ENCODE assay signal across 20 cellular contexts in the genomic region with DNA sequence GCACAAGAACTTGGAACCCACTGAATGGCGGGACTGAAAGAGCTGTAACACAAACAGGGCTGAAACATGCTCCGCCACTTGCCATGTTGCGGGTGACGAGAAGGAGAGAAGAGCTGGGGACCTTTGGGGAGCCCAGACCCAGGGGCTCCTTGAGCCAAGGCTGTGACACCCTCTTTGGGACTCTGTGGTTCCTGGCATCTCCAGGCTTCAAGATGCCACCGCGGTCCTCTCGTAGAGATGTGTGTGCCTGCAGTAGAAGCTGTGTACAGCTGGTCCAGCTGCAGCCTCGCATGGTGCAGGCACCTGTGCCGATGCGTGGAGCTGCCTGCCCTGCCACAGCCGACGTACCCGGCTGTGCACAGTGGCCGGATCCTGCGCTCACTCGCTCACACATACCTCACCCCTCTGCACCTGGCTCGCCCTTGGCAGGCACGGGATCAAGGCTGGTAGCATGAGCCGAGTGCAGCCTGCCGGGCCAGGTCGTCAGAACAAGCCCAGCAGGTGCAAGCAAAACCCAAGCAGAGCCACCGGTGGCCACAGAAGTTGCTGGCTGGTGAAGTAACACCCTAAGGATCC.
A peak's percentile ranks its signal among the peaks of the same experiment; 100 is the strongest.
DNase-seq lines count a peak whose midpoint lies in the region; ATAC-seq, FAIRE-seq and TF ChIP-seq lines count a peak whose summit lies in the region.
"Had no signal": no experiment of that assay in that cellular context is flagged by ENCODE, and none has a peak within 500 bp of the region (broad histone marks: within the 10 kb centered on the region; RNA-seq: fewer than 3 reads in every experiment).

No MANE protein-coding gene starts in this region.

- H3K4me3 ChIP-seq in kidney (ENCODE audit: low read length in 2 of 2), result no peak overlapping the region
- no peak overlapping the region for H3K4me3 ChIP-seq in adrenal gland
- H3K4me3 ChIP-seq: GM23338 had no signal

- no peaks in the 10 kb centered on the region for H3K36me3 ChIP-seq in kidney (ENCODE audit: control insufficient read depth in 1 of 2, insufficient read depth in 2 of 2, low read length in 2 of 2)
- H3K36me3 ChIP-seq in adrenal gland (replicated peaks in 1 of 2), result no peaks in the 10 kb centered on the region

- peaks cover 0 to 7% of the 10 kb centered on the region in 2 donors for H3K9me3 Mint-ChIP-seq in stimulated activated naive CD8-positive, alpha-beta T cell treated with anti-CD3 and anti-CD28 coated beads, Interleukin-15, amount 100 ng/mL, for 72 hours
- H3K9me3 Mint-ChIP-seq in stimulated activated effector memory CD8-positive, alpha-beta T cell treated with anti-CD3 and anti-CD28 coated beads, Interleukin-12 subunit alpha, Interleukin-12 subunit beta, amount 100 ng/mL, for 72 hours, result peaks cover 7% of the 10 kb centered on the region
- H3K9me3 Mint-ChIP-seq: GM23338, HFFc6, IgD-negative memory B cell had no signal

- no peaks in the 10 kb centered on the region for H3K27me3 Mint-ChIP-seq in stimulated activated naive CD8-positive, alpha-beta T cell treated with anti-CD3 and anti-CD28 coated beads, Interleukin-15, amount 100 ng/mL, for 72 hours
- H3K27me3 Mint-ChIP-seq: B cell; CD4-positive, CD25-positive, alpha-beta regulatory T cell; CD8-positive, alpha-beta memory T cell; IgD-negative memory B cell had no signal

- TF ChIP-seq POLR2A in H54 (IDR thresholded peaks at IDR 0.05; ENCODE audit: low read depth, low read length) (no peak), adrenal gland (IDR thresholded peaks at IDR 0.05) (no peak)

- H3K9ac ChIP-seq in kidney (ENCODE audit: low read length in 2 of 2), result no peak overlapping the region

- intact Hi-C loops in kidney (cut with DNase I), result no loop called here
- intact Hi-C loops in adrenal gland (cut with DNase I), result no loop called here

- WGBS in adrenal gland, 4 donors, result 87 to 97% (median 91%) methylated on average over 7 to 22 of the region's 22 CpGs

- no peaks in the 10 kb centered on the region for H3K4me1 Mint-ChIP-seq in stimulated activated naive CD8-positive, alpha-beta T cell treated with anti-CD3 and anti-CD28 coated beads, Interleukin-15, amount 100 ng/mL, for 72 hours
- no peaks in the 10 kb centered on the region for H3K4me1 Mint-ChIP-seq in stimulated activated effector memory CD8-positive, alpha-beta T cell treated with anti-CD3 and anti-CD28 coated beads, Interleukin-12 subunit alpha, Interleukin-12 subunit beta, amount 100 ng/mL, for 72 hours
- H3K4me1 Mint-ChIP-seq: B cell; CD4-positive, CD25-positive, alpha-beta regulatory T cell; CD8-positive, alpha-beta memory T cell; GM23338; IgD-negative memory B cell had no signal

- no peaks in the 10 kb centered on the region for H3K27me3 ChIP-seq in adrenal gland

- FAIRE-seq in kidney (lab: Jason Lieb, UNC) (no peak), H54 (lab: Jason Lieb, UNC) (no peak)
- FAIRE-seq: HepG2 had no signal

- no peak for DNase-seq in stimulated activated naive CD8-positive, alpha-beta T cell treated with anti-CD3 and anti-CD28 coated beads, Interleukin-15, amount 100 ng/mL, for 72 hours
- DNase-seq in stimulated activated naive CD8-positive, alpha-beta T cell treated with anti-CD3 and anti-CD28 coated beads, Interleukin-15, Interleukin-2, amounts not matched to agents 100 U/mL and 50 U/mL, for 24 hours, result no peak
- DNase-seq in kidney, result peak; percentile 59
- no peak for DNase-seq in stimulated activated effector memory CD8-positive, alpha-beta T cell treated with anti-CD3 and anti-CD28 coated beads, Interleukin-12 subunit alpha, Interleukin-12 subunit beta, amount 100 ng/mL, for 72 hours (ENCODE audit: low spot score in 2 of 2)
- no peak for DNase-seq in H54 (ENCODE audit: insufficient read length, low spot score)
- no peak for DNase-seq in left lobe of liver (ENCODE audit: low spot score)
- DNase-seq in adrenal gland, result no peak
- DNase-seq: C1 segment of cervical spinal cord; CD4-positive, CD25-positive, alpha-beta regulatory T cell; CD8-positive, alpha-beta memory T cell; COR-L47; DMS79 treated with DMSO at 0.1 percent for 48 hours; GF-D8; H7; HFFc6 had no signal

- TF ChIP-seq CTCF in kidney (IDR thresholded peaks at IDR 0.05; ENCODE audit: borderline replicate concordance, extremely low read depth, insufficient read depth) (no peak), adrenal gland (IDR thresholded peaks at IDR 0.05) (no peak)

- H3K27ac ChIP-seq in kidney (ENCODE audit: low read depth in 2 of 2, low read length in 2 of 2) (no peak overlapping the region), adrenal gland (no peak overlapping the region)

- H3K36me3 Mint-ChIP-seq in stimulated activated effector memory CD8-positive, alpha-beta T cell treated with anti-CD3 and anti-CD28 coated beads, Interleukin-12 subunit alpha, Interleukin-12 subunit beta, amount 100 ng/mL, for 72 hours, result no peaks in the 10 kb centered on the region
- H3K36me3 Mint-ChIP-seq: CD4-positive, CD25-positive, alpha-beta regulatory T cell; IgD-negative memory B cell had no signal

- H3K9me3 ChIP-seq in kidney (ENCODE audit: control insufficient read depth in 1 of 2, low read length in 2 of 2) (no peaks in the 10 kb centered on the region), adrenal gland (replicated peaks in 1 of 3) (no peaks in the 10 kb centered on the region)

- H3K4me1 ChIP-seq in kidney (ENCODE audit: control insufficient read depth in 1 of 2, insufficient read depth in 1 of 2, low read depth in 1 of 2, low read length in 2 of 2) (no peaks in the 10 kb centered on the region), adrenal gland (replicated peaks in 1 of 2) (no peaks in the 10 kb centered on the region)

- ATAC-seq in stimulated activated naive CD8-positive, alpha-beta T cell treated with anti-CD3 and anti-CD28 coated beads, Interleukin-15, amount 100 ng/mL, for 72 hours, result peak; percentile 28
- no peak for ATAC-seq in stimulated activated naive CD8-positive, alpha-beta T cell treated with anti-CD3 and anti-CD28 coated beads, Interleukin-15, Interleukin-2, amounts not matched to agents 100 U/mL and 50 U/mL, for 24 hours
- ATAC-seq in stimulated activated effector memory CD8-positive, alpha-beta T cell treated with anti-CD3 and anti-CD28 coated beads, Interleukin-12 subunit alpha, Interleukin-12 subunit beta, amount 100 ng/mL, for 72 hours, result peak; percentile 52
- no peak for ATAC-seq in left lobe of liver
- ATAC-seq: HCT116 had no signal

- H3K27ac Mint-ChIP-seq in stimulated activated naive CD8-positive, alpha-beta T cell treated with anti-CD3 and anti-CD28 coated beads, Interleukin-15, amount 100 ng/mL, for 72 hours, result no peak overlapping the region
- no peak overlapping the region for H3K27ac Mint-ChIP-seq in stimulated activated effector memory CD8-positive, alpha-beta T cell treated with anti-CD3 and anti-CD28 coated beads, Interleukin-12 subunit alpha, Interleukin-12 subunit beta, amount 100 ng/mL, for 72 hours
- H3K27ac Mint-ChIP-seq: B cell; CD4-positive, CD25-positive, alpha-beta regulatory T cell; CD8-positive, alpha-beta memory T cell; GM23338; HFFc6; IgD-negative memory B cell had no signal

- H3K4me3 Mint-ChIP-seq in stimulated activated naive CD8-positive, alpha-beta T cell treated with anti-CD3 and anti-CD28 coated beads, Interleukin-15, amount 100 ng/mL, for 72 hours, result no peak overlapping the region
- H3K4me3 Mint-ChIP-seq in stimulated activated effector memory CD8-positive, alpha-beta T cell treated with anti-CD3 and anti-CD28 coated beads, Interleukin-12 subunit alpha, Interleukin-12 subunit beta, amount 100 ng/mL, for 72 hours, result no peak overlapping the region
- H3K4me3 Mint-ChIP-seq: B cell; CD4-positive, CD25-positive, alpha-beta regulatory T cell; CD8-positive, alpha-beta memory T cell; GM23338; HFFc6; IgD-negative memory B cell had no signal

Comparison
In these comparisons a context has a peak if more than half of its experiments do, and no peak if none do; other contexts are left out.
1. ATAC-seq: peak in stimulated activated naive CD8-positive, alpha-beta T cell treated with anti-CD3 and anti-CD28 coated beads, Interleukin-15, amount 100 ng/mL, for 72 hours (single experiment) and stimulated activated effector memory CD8-positive, alpha-beta T cell treated with anti-CD3 and anti-CD28 coated beads, Interleukin-12 subunit alpha, Interleukin-12 subunit beta, amount 100 ng/mL, for 72 hours (single experiment); none in stimulated activated naive CD8-positive, alpha-beta T cell treated with anti-CD3 and anti-CD28 coated beads, Interleukin-15, Interleukin-2, amounts not matched to agents 100 U/mL and 50 U/mL, for 24 hours (single experiment) and left lobe of liver (single experiment).